Comparison of ENCODE assay signal across 8 cellular contexts in genomic region chr5:112160652-112161391, GRCh38.
A peak's percentile ranks its signal among the peaks of the same experiment; 100 is the strongest.
DNase-seq lines count a peak whose midpoint lies in the region; ATAC-seq and TF ChIP-seq lines count a peak whose summit lies in the region.

No MANE protein-coding gene starts in this region.

- peak overlapping the region; percentile 95 for H3K4me2 ChIP-seq in GM23248 (ENCODE audit: unreplicated experiment)
- peak overlapping the region; percentile 89 for H3K4me2 ChIP-seq in Karpas-422 (ENCODE audit: low read depth, low read length, poor library complexity, severe bottlenecking)
- H3K4me2 ChIP-seq in fibroblast of lung (ENCODE audit: extremely low read depth, insufficient read depth, low read length) = peak overlapping the region; percentile 97

- 1% methylated on average over 55 of the region's 55 CpGs for WGBS in GM23248 (ENCODE audit: low coverage in 1 of 2, low lambda C conversion rate in 2 of 2, missing lambda C conversion rate in 2 of 2), 2 experiments

- H2AFZ ChIP-seq in GM23248 (peak overlapping the region; percentile 81), Karpas-422 (ENCODE audit: low read length) (no peak overlapping the region), fibroblast of lung (ENCODE audit: low read length) (peak overlapping the region; percentile 73)

- peaks cover 22% of the 10 kb centered on the region for H3K36me3 Mint-ChIP-seq in natural killer cell treated with Interleukin-12 subunit alpha and Interleukin-12 subunit beta and Interleukin-15 and Interleukin-18, amount 100 ng/mL, for 72 hours

- H3K9ac ChIP-seq in GM23248 (peak overlapping the region; percentile 95), Karpas-422 (ENCODE audit: low read length) (peak overlapping the region; percentile 90), fibroblast of lung (ENCODE audit: insufficient read depth, low read length) (peak overlapping the region; percentile 94)

- H3K4me1 Mint-ChIP-seq in natural killer cell treated with Interleukin-12 subunit alpha and Interleukin-12 subunit beta and Interleukin-15 and Interleukin-18, amount 100 ng/mL, for 72 hours (ENCODE audit: low read depth in 2 of 2) = peaks cover 25 to 28% of the 10 kb centered on the region in 2 donors

- peak; percentile 91 for DNase-seq in ELR (ENCODE audit: low read depth)
- DNase-seq in GM23248 = peak; percentile 90
- DNase-seq in Karpas-422 = peak; percentile 97
- peak; percentile 87 for DNase-seq in RKO (ENCODE audit: low spot score)
- peak; percentile 84 to 88 for DNase-seq in activated T-helper 1 cell treated with anti-CD3 and anti-CD28 coated beads, Interleukin-2, amount 50 U/mL, for 16 hours (ENCODE audit: low read depth in 1 of 2, low spot score in 1 of 2)
- peak; percentile 86 to 92 for DNase-seq in fibroblast of lung (ENCODE audit: low read depth in 2 of 2)
- peak; percentile 94 for DNase-seq in natural killer cell treated with Interleukin-12 subunit alpha and Interleukin-12 subunit beta and Interleukin-15 and Interleukin-18, amount 100 ng/mL, for 72 hours (ENCODE audit: low spot score)
- peak; percentile 86 for DNase-seq in stimulated activated naive CD4-positive, alpha-beta T cell treated with Interleukin-2 at 50 U/mL for 16 hours (lab: John Stamatoyannopoulos, UW)

- H3K9me3 ChIP-seq in GM23248 (ENCODE audit: low read depth) (no peaks in the 10 kb centered on the region), Karpas-422 (ENCODE audit: low read length) (no peaks in the 10 kb centered on the region), fibroblast of lung (ENCODE audit: control insufficient read depth, insufficient read depth, low read depth, low read length) (no peaks in the 10 kb centered on the region)

- H3K27me3 Mint-ChIP-seq in natural killer cell treated with Interleukin-12 subunit alpha and Interleukin-12 subunit beta and Interleukin-15 and Interleukin-18, amount 100 ng/mL, for 72 hours = peaks cover 2 to 10% of the 10 kb centered on the region in 2 donors

- peaks cover 24% of the 10 kb centered on the region for H3K79me2 ChIP-seq in GM23248 (ENCODE audit: insufficient read depth)
- H3K79me2 ChIP-seq in Karpas-422 (ENCODE audit: low read length) = peaks cover 20% of the 10 kb centered on the region
- peaks cover 22% of the 10 kb centered on the region for H3K79me2 ChIP-seq in fibroblast of lung (ENCODE audit: control insufficient read depth, insufficient read depth, low read length)

- H3K36me3 ChIP-seq in GM23248 (ENCODE audit: low read depth) (peaks cover 25% of the 10 kb centered on the region), Karpas-422 (ENCODE audit: insufficient read depth, low read length) (peaks cover 26% of the 10 kb centered on the region), fibroblast of lung (ENCODE audit: control insufficient read depth, insufficient read depth, low read length) (peaks cover 7% of the 10 kb centered on the region)

- H3K9me2 ChIP-seq in GM23248 (ENCODE audit: insufficient read depth) (no peaks in the 10 kb centered on the region), Karpas-422 (replicated peaks; ENCODE audit: insufficient read depth, low read length) (no peaks in the 10 kb centered on the region)

- H3K4me1 ChIP-seq in GM23248 (ENCODE audit: insufficient read depth) = peaks cover 13% of the 10 kb centered on the region
- H3K4me1 ChIP-seq in Karpas-422 (ENCODE audit: low read length) = peaks cover 14% of the 10 kb centered on the region
- peaks cover 4% of the 10 kb centered on the region for H3K4me1 ChIP-seq in fibroblast of lung (ENCODE audit: control insufficient read depth, extremely low read depth, insufficient read depth, low read length)

- H3K27me3 ChIP-seq in GM23248 (replicated peaks; ENCODE audit: insufficient read depth) = no peaks in the 10 kb centered on the region
- no peaks in the 10 kb centered on the region for H3K27me3 ChIP-seq in Karpas-422 (ENCODE audit: low read length)
- no peaks in the 10 kb centered on the region for H3K27me3 ChIP-seq in fibroblast of lung (ENCODE audit: control insufficient read depth, insufficient read depth, low read length)

- in situ Hi-C loops in GM23248 (cut with MboI) = no loop called here

- H3K4me3 Mint-ChIP-seq in natural killer cell treated with Interleukin-12 subunit alpha and Interleukin-12 subunit beta and Interleukin-15 and Interleukin-18, amount 100 ng/mL, for 72 hours = peak overlapping the region; percentile 81

- peak; percentile 99 for TF ChIP-seq CTCF in fibroblast of lung (conservative IDR thresholded peaks at IDR 0.05 in 1 of 2, IDR thresholded peaks at IDR 0.05 in 1 of 2; ENCODE audit: low read depth in 1 of 2, low read length in 2 of 2)

- H3K27ac Mint-ChIP-seq in natural killer cell treated with Interleukin-12 subunit alpha and Interleukin-12 subunit beta and Interleukin-15 and Interleukin-18, amount 100 ng/mL, for 72 hours = peak overlapping the region; percentile 52 to 79

- no peaks in the 10 kb centered on the region for H3K9me3 Mint-ChIP-seq in natural killer cell treated with Interleukin-12 subunit alpha and Interleukin-12 subunit beta and Interleukin-15 and Interleukin-18, amount 100 ng/mL, for 72 hours

- H3K4me3 ChIP-seq in GM23248 = peak overlapping the region; percentile 95
- peak overlapping the region; percentile 86 for H3K4me3 ChIP-seq in Karpas-422 (ENCODE audit: low read length)
- H3K4me3 ChIP-seq in fibroblast of lung (replicated peaks in 1 of 4; ENCODE audit: control extremely low read depth in 1 of 4, insufficient read depth in 1 of 4, low read depth in 3 of 4, low read length in 4 of 4) = peak overlapping the region; percentile 75 to 100 (median 90)

- peaks cover 49% of the 10 kb centered on the region for H3F3A ChIP-seq in GM23248 (ENCODE audit: insufficient read depth)

- H4K20me1 ChIP-seq in GM23248 (ENCODE audit: insufficient read depth) (peaks cover 6% of the 10 kb centered on the region; the same call in 1 of the 2 replicates), Karpas-422 (ENCODE audit: insufficient read depth, low read depth, low read length) (peaks cover 27% of the 10 kb centered on the region), fibroblast of lung (ENCODE audit: control insufficient read depth, extremely low read depth, insufficient read depth, low read length) (no peaks in the 10 kb centered on the region)

- peak overlapping the region; percentile 76 for H3K27ac ChIP-seq in GM23248
- H3K27ac ChIP-seq in Karpas-422 (ENCODE audit: low read length) = peak overlapping the region; percentile 17; the same call in 1 of the 2 replicates
- H3K27ac ChIP-seq in fibroblast of lung (ENCODE audit: insufficient read depth, low read length) = peak overlapping the region; percentile 84

- peak; percentile 99 to 100 for ATAC-seq in natural killer cell treated with Interleukin-12 subunit alpha and Interleukin-12 subunit beta and Interleukin-15 and Interleukin-18, amount 100 ng/mL, for 72 hours

Comparison
In these comparisons a context has a peak if more than half of its experiments do, and no peak if none do; other contexts are left out.
1. Peak in every context shown above with its lines: DNase-seq, ATAC-seq, H3K4me3 ChIP-seq and H3K27ac ChIP-seq.
2. H3K27ac ChIP-seq: peak in every context shown above with its lines; median percentile 84 in fibroblast of lung; 76 in GM23248; 17 in Karpas-422.